22 cellular contexts compared by ENCODE assay signal in the genomic region with DNA sequence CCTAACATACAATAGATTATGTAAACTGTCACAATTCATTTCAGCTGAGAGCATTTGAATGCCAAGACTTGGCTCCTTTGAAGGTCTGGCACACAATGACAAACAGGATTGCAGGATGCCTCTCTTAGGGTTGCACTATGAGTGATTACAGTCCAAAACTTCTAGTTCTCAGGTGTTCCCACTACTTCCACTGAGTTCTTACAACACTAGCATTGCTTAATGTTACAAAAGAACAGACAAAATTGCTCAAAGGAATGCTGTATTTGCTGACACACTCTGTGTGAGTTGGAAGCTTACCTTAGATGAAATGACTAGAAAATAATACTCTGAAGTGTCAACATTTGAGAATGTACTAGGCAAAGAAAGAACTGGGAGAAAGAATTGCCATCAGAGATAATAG.
"Had no signal": no experiment of that assay in that cellular context is flagged by ENCODE, and none has a peak within 500 bp of the region (broad histone marks: within the 10 kb centered on the region; RNA-seq: fewer than 3 reads in every experiment).

No MANE protein-coding gene starts in this region.

- H3K9me3 ChIP-seq: gastrocnemius medialis, lower lobe of right lung, ovary, right lobe of liver, thoracic aorta, tibial nerve, upper lobe of left lung had no signal

- H3K36me3 ChIP-seq: esophagus squamous epithelium, gastrocnemius medialis, lower lobe of right lung, ovary, right lobe of liver, thoracic aorta, tibial nerve, upper lobe of left lung had no signal

- H3K4me3 Mint-ChIP-seq: memory B cell; natural killer cell; stimulated activated naive B cell treated with anti-CD40 and anti-IgM and Interleukin-4, amounts not matched to agents 10 μg/mL and 1 μg/mL and 100 μg/mL, for 72 hours; stimulated activated naive CD8-positive, alpha-beta T cell treated with anti-CD3 and anti-CD28 coated beads, Interleukin-15, Interleukin-2, amounts not matched to agents 100 ng/mL and 50 ng/mL, for 24 hours had no signal

- H3K27me3 ChIP-seq: esophagus squamous epithelium, gastrocnemius medialis, ovary, right lobe of liver, tibial nerve, upper lobe of left lung had no signal

- H3K4me1 Mint-ChIP-seq: memory B cell; natural killer cell; stimulated activated naive B cell treated with anti-CD40 and anti-IgM and Interleukin-4, amounts not matched to agents 10 μg/mL and 1 μg/mL and 100 μg/mL, for 72 hours had no signal

- H3K27ac ChIP-seq: coronary artery, esophagus squamous epithelium, gastrocnemius medialis, lower lobe of right lung, ovary, right lobe of liver, thoracic aorta, tibial nerve, upper lobe of left lung had no signal

- H3K36me3 Mint-ChIP-seq: natural killer cell; stimulated activated naive B cell treated with anti-CD40 and anti-IgM and Interleukin-4, amounts not matched to agents 10 μg/mL and 1 μg/mL and 100 μg/mL, for 72 hours had no signal

- H3K4me1 ChIP-seq: esophagus squamous epithelium, gastrocnemius medialis, lower lobe of right lung, right lobe of liver, upper lobe of left lung had no signal

- H3K27me3 Mint-ChIP-seq: memory B cell; stimulated activated naive B cell treated with anti-CD40 and anti-IgM and Interleukin-4, amounts not matched to agents 10 μg/mL and 1 μg/mL and 100 μg/mL, for 72 hours; stimulated activated naive CD8-positive, alpha-beta T cell treated with anti-CD3 and anti-CD28 coated beads, Interleukin-15, Interleukin-2, amounts not matched to agents 100 ng/mL and 50 ng/mL, for 24 hours had no signal

- H3K27ac Mint-ChIP-seq: memory B cell; natural killer cell; stimulated activated naive B cell treated with anti-CD40 and anti-IgM and Interleukin-4, amounts not matched to agents 10 μg/mL and 1 μg/mL and 100 μg/mL, for 72 hours; stimulated activated naive CD8-positive, alpha-beta T cell treated with anti-CD3 and anti-CD28 coated beads, Interleukin-15, Interleukin-2, amounts not matched to agents 100 ng/mL and 50 ng/mL, for 24 hours had no signal

- H3K4me3 ChIP-seq: coronary artery, esophagus squamous epithelium, gastrocnemius medialis, lower lobe of right lung, ovary, right lobe of liver, thoracic aorta, tibial nerve, upper lobe of left lung had no signal

- DNase-seq: dermis blood vessel endothelial cell; effector memory CD4-positive, alpha-beta T cell; erythroblast; esophagus squamous epithelium; gastrocnemius medialis; head of caudate nucleus; left ventricle myocardium superior; lower lobe of right lung; natural killer cell; occipital lobe; ovary; right lobe of liver; small intestine; stimulated activated CD4-positive, alpha-beta T cell treated with anti-CD3 and anti-CD28 coated beads, Interleukin-15, amount 100 ng/mL, for 24 hours; stimulated activated CD4-positive, alpha-beta T cell treated with anti-CD3 and anti-CD28 coated beads, Interleukin-2, amount 100 ng/mL, for 48 hours; stimulated activated naive B cell treated with anti-CD40 and anti-IgM and Interleukin-4, amounts not matched to agents 10 μg/mL and 1 μg/mL and 100 μg/mL, for 72 hours had no signal
